17 cellular contexts compared by ENCODE assay signal in genomic region chr17:21368545-21369246, GRCh38. TPM values are rescaled to one million over a fixed set of nuclear protein-coding genes. Genes with fewer than 3 reads are reported as not detected.
A peak's percentile ranks its signal among the peaks of the same experiment; 100 is the strongest.
DNase-seq lines count a peak whose midpoint lies in the region; ATAC-seq and TF ChIP-seq lines count a peak whose summit lies in the region.
"Had no signal": no experiment of that assay in that cellular context is flagged by ENCODE, and none has a peak within 500 bp of the region (broad histone marks: within the 10 kb centered on the region; RNA-seq: fewer than 3 reads in every experiment).

No MANE protein-coding gene starts in this region.

- H3K36me3 ChIP-seq in HEK293 (ENCODE audit: control insufficient read depth in 2 of 2, insufficient read depth in 1 of 2, low read length in 2 of 2) = no peaks in the 10 kb centered on the region
- H3K36me3 ChIP-seq: ascending aorta, esophagus squamous epithelium, left lung had no signal

- no peak for TF ChIP-seq CTCF in HEK293 (tag by site-specific recombination; IDR thresholded peaks at IDR 0.05)

- peaks cover 6% of the 10 kb centered on the region for H3K4me1 ChIP-seq in HEK293 (ENCODE audit: control insufficient read depth, insufficient read depth, low read length)
- H3K4me1 ChIP-seq: left lung had no signal

- no peaks in the 10 kb centered on the region for H3K9me3 ChIP-seq in HEK293 (ENCODE audit: control insufficient read depth, insufficient read depth, low read depth, low read length)
- H3K9me3 ChIP-seq: ascending aorta, esophagus squamous epithelium, left lung had no signal

- H3K27ac ChIP-seq in HEK293 (ENCODE audit: extremely low read depth, low read depth, low read length) = no peak overlapping the region
- H3K27ac ChIP-seq: 22Rv1, ascending aorta, esophagus squamous epithelium, left lung had no signal

- CTCF ChIA-PET in HEK293 (lab: Yijun Ruan, JAX) = interaction anchor here (0.7 kb wide), 1 partner anchor 324 kb away, joined by 3 read pairs; no protein-coding TSS in a partner anchor

- no peak for ATAC-seq in HG02798 (IDR thresholded peaks at IDR 0.05; ENCODE audit: poor library complexity, unreplicated experiment)
- no peak for ATAC-seq in HG02885 (IDR thresholded peaks at IDR 0.05; ENCODE audit: poor library complexity, unreplicated experiment)
- ATAC-seq: left lung had no signal

- no peak overlapping the region for H3K4me3 ChIP-seq in HEK293 (ENCODE audit: low read depth, low read length)
- H3K4me3 ChIP-seq: ascending aorta, esophagus squamous epithelium, left lung had no signal

- POLR2A ChIA-PET in HEK293 (lab: Yijun Ruan, JAX) = no interaction called here

- DNase-seq in NCI-H2171 treated with DMSO at 0.1 percent for 48 hours (lab: John Stamatoyannopoulos, UW) = peak; percentile 26
- DNase-seq in NCI-H2171 (lab: John Stamatoyannopoulos, UW) = no peak
- DNase-seq in SW480 (ENCODE audit: low spot score) = peak; percentile 17
- peak; percentile 61 for DNase-seq in myocyte (ENCODE audit: low read depth)
- no peak for DNase-seq in activated CD4-positive, CD25-positive, alpha-beta regulatory T cell treated with anti-CD3 and anti-CD28 coated beads, Interleukin-2, amount 50 U/mL, for 72 hours
- DNase-seq: activated CD4-positive, alpha-beta T cell treated with anti-CD3 and anti-CD28 coated beads, Interleukin-2, amount 50 U/mL, for 4 hours; activated gamma-delta T cell; CD4-positive, alpha-beta T cell; esophagus squamous epithelium; NCI-H2029; SHP77 had no signal

TF ChIP-seq in HEK293, 187 proteins besides CTCF, POLR2A, EP300 and RAD21:
- TF ChIP-seq ZNF175 (tag by site-specific recombination; IDR thresholded peaks at IDR 0.05) (no peak), ZIC2 (tag by site-specific recombination; IDR thresholded peaks at IDR 0.05) (peak; percentile 54), ZNF548 (tag by site-specific recombination; IDR thresholded peaks at IDR 0.05) (no peak)

RNA-seq across cellular contexts. Expression of gene KCNJ12, which starts 7.5 kb away (rescaled TPM):
- total RNA-seq in myocyte = 14.6 and 15.4 TPM in 2 replicates
- polyA plus RNA-seq in myocyte (2012) = 3.7 TPM

Comparison
In these comparisons a context has a peak if more than half of its experiments do, and no peak if none do; other contexts are left out.
1. DNase-seq: peak in NCI-H2171 treated with DMSO at 0.1 percent for 48 hours (single experiment), SW480 (single experiment) and myocyte (single experiment); none in NCI-H2171 (single experiment) and activated CD4-positive, CD25-positive, alpha-beta regulatory T cell treated with anti-CD3 and anti-CD28 coated beads, Interleukin-2, amount 50 U/mL, for 72 hours (single experiment).